Comparison of ENCODE assay signal across 22 cellular contexts in genomic region chr1:64524614-64525013, GRCh38. TPM values are rescaled to one million over a fixed set of nuclear protein-coding genes. Genes with fewer than 3 reads are reported as not detected.
"Had no signal": no experiment of that assay in that cellular context is flagged by ENCODE, and none has a peak within 500 bp of the region (broad histone marks: within the 10 kb centered on the region; RNA-seq: fewer than 3 reads in every experiment).

No MANE protein-coding gene starts in this region.

- H3K27ac ChIP-seq: KMS-11, SJCRH30 had no signal

- DNase-seq: Kasumi-1, MV-4-11, NCI-H1048, NCI-H1105, NCI-H1417, NCI-H1436 treated with DMSO at 0.1 percent for 48 hours, NCI-H1694, NCI-H187 treated with DMSO at 0.1 percent for 48 hours, NCI-H2081, NCI-H2171, NCI-H446, NCI-H510A, NCI-H524 treated with DMSO at 0.1 percent for 48 hours, NCI-H69, NCI-H774, RPMI8226, SHP77 treated with DMSO at 0.1 percent for 48 hours, SJCRH30 had no signal

- H3K9me3 ChIP-seq: SJCRH30 had no signal

- H3K36me3 ChIP-seq: SJCRH30 had no signal

- H3K27me3 Mint-ChIP-seq: IgD-negative memory B cell had no signal

- H3K4me3 ChIP-seq: K562, SJCRH30 had no signal

- H3K4me3 Mint-ChIP-seq: IgD-negative memory B cell had no signal

- H3K4me1 Mint-ChIP-seq: IgD-negative memory B cell had no signal

- H3K27me3 ChIP-seq: SJCRH30 had no signal

- ATAC-seq: K562 had no signal

- H3K9ac ChIP-seq: KMS-11 had no signal

- H3K9me3 Mint-ChIP-seq: IgD-negative memory B cell had no signal

- H3K27ac Mint-ChIP-seq: IgD-negative memory B cell had no signal

RNA-seq across cellular contexts. Expression of gene CACHD1, which starts 54.7 kb away (rescaled TPM):
- total RNA-seq: HT-29 had no signal
